In genomic region chr11:45732343-45732742, GRCh38 we compare ENCODE assay signal across 21 cellular contexts.
"Had no signal": no experiment of that assay in that cellular context is flagged by ENCODE, and none has a peak within 500 bp of the region (broad histone marks: within the 10 kb centered on the region; RNA-seq: fewer than 3 reads in every experiment).

No MANE protein-coding gene starts in this region.

- H3K36me3 ChIP-seq: heart right ventricle, lower lobe of right lung, ovary, sigmoid colon, spleen, suprapubic skin, thoracic aorta, tibial artery, upper lobe of right lung had no signal

- H3K27me3 ChIP-seq: ovary, sigmoid colon, suprapubic skin, tibial artery, upper lobe of right lung had no signal

- H3K4me3 ChIP-seq: heart right ventricle, lower lobe of right lung, ovary, sigmoid colon, spleen, suprapubic skin, thoracic aorta, tibial artery, upper lobe of right lung had no signal

- ATAC-seq: heart right ventricle; left cardiac atrium; left lobe of liver; lower lobe of right lung; naive thymus-derived CD8-positive, alpha-beta T cell; right cardiac atrium; stimulated activated effector memory CD8-positive, alpha-beta T cell treated with anti-CD3 and anti-CD28 coated beads, Interleukin-12 subunit alpha, Interleukin-12 subunit beta, amount 100 ng/mL, for 72 hours; upper lobe of right lung had no signal

- DNase-seq: heart right ventricle; hippocampal formation; kidney glomerular epithelial cell; left cardiac atrium; lower lobe of right lung; mesenchymal stem cell; naive thymus-derived CD8-positive, alpha-beta T cell; ovary; right cardiac atrium; sigmoid colon; small intestine; spleen; stimulated activated CD4-positive, alpha-beta T cell treated with anti-CD3 and anti-CD28 coated beads, Interleukin-4, amount 100 ng/mL, for 24 hours; stimulated activated naive CD4-positive, alpha-beta T cell; tibial artery; trophoblast cell; upper lobe of right lung had no signal

- H3K27ac ChIP-seq: heart right ventricle, lower lobe of right lung, ovary, sigmoid colon, spleen, suprapubic skin, thoracic aorta, tibial artery, upper lobe of right lung had no signal

- H3K4me1 ChIP-seq: heart right ventricle, lower lobe of right lung, sigmoid colon, spleen, tibial artery, upper lobe of right lung had no signal

- H3K9me3 ChIP-seq: heart right ventricle, lower lobe of right lung, ovary, sigmoid colon, spleen, suprapubic skin, thoracic aorta, tibial artery, upper lobe of right lung had no signal
